Comparison of ENCODE assay signal across 1 cellular context in the genomic region with DNA sequence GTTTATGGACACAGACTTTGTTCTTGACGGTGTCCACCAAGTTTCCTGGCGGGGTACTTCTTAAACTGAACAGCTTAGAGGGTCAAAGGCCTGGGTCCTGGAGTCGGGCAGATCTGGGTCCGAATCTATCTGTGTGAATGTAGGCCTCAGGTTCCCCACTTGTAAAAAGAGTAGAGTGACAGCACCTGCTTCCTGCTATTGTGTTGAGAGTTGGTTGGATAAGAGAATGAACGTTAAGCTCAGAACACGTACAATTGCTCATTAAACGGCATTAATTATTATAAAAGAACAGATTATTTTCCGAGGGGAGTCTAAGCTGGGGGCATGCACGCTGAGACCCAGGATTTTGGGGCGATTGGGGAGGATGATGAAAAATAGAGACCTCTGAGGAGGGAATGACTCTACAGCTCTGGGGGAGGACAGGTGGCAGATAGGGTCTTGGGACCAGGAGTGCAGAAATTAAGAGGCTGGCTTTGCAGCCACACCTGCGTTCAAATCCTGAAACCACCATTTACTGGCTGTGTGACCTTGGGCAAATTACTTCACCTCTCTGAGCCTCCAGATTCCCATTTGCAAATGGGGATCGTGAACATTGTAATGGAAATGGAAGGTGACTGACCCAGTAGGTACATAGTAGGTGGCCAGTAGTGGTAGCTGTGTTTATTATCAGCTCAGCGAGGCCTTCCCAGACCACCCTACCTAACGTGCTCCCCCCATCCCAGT.
TF ChIP-seq lines count a peak whose summit lies in the region.

No MANE protein-coding gene starts in this region.

TF ChIP-seq in A549, 52 proteins besides CTCF, POLR2A, EP300 and RAD21 (continued from another document):
- TF ChIP-seq POLR2AphosphoS2 (conservative IDR thresholded peaks at IDR 0.05; ENCODE audit: low read length) (no peak), RNF2 (IDR thresholded peaks at IDR 0.05; ENCODE audit: borderline replicate concordance, low read depth) (no peak), SMC3 (IDR thresholded peaks at IDR 0.05) (no peak)
- TF ChIP-seq, protein P1, sequence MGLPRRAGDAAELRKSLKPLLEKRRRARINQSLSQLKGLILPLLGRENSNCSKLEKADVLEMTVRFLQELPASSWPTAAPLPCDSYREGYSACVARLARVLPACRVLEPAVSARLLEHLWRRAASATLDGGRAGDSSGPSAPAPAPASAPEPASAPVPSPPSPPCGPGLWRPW (IDR thresholded peaks at IDR 0.05): no peak
- TF ChIP-seq, protein P2, sequence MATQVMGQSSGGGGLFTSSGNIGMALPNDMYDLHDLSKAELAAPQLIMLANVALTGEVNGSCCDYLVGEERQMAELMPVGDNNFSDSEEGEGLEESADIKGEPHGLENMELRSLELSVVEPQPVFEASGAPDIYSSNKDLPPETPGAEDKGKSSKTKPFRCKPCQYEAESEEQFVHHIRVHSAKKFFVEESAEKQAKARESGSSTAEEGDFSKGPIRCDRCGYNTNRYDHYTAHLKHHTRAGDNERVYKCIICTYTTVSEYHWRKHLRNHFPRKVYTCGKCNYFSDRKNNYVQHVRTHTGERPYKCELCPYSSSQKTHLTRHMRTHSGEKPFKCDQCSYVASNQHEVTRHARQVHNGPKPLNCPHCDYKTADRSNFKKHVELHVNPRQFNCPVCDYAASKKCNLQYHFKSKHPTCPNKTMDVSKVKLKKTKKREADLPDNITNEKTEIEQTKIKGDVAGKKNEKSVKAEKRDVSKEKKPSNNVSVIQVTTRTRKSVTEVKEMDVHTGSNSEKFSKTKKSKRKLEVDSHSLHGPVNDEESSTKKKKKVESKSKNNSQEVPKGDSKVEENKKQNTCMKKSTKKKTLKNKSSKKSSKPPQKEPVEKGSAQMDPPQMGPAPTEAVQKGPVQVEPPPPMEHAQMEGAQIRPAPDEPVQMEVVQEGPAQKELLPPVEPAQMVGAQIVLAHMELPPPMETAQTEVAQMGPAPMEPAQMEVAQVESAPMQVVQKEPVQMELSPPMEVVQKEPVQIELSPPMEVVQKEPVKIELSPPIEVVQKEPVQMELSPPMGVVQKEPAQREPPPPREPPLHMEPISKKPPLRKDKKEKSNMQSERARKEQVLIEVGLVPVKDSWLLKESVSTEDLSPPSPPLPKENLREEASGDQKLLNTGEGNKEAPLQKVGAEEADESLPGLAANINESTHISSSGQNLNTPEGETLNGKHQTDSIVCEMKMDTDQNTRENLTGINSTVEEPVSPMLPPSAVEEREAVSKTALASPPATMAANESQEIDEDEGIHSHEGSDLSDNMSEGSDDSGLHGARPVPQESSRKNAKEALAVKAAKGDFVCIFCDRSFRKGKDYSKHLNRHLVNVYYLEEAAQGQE (IDR thresholded peaks at IDR 0.05): peak; percentile 49; the same call in 1 of the 2 replicates
- TF ChIP-seq, protein P3, sequence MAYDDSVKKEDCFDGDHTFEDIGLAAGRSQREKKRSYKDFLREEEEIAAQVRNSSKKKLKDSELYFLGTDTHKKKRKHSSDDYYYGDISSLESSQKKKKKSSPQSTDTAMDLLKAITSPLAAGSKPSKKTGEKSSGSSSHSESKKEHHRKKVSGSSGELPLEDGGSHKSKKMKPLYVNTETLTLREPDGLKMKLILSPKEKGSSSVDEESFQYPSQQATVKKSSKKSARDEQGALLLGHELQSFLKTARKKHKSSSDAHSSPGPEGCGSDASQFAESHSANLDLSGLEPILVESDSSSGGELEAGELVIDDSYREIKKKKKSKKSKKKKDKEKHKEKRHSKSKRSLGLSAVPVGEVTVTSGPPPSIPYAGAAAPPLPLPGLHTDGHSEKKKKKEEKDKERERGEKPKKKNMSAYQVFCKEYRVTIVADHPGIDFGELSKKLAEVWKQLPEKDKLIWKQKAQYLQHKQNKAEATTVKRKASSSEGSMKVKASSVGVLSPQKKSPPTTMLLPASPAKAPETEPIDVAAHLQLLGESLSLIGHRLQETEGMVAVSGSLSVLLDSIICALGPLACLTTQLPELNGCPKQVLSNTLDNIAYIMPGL (CRISPR knock-in tag; IDR thresholded peaks at IDR 0.05; ENCODE audit: borderline replicate concordance): no peak
